Comparison of ENCODE assay signal across 8 cellular contexts in genomic region chr17:48017817-48018158, GRCh38. TPM values are rescaled to one million over a fixed set of nuclear protein-coding genes. Genes with fewer than 3 reads are reported as not detected.
A peak's percentile ranks its signal among the peaks of the same experiment; 100 is the strongest.
DNase-seq lines count a peak whose midpoint lies in the region; ATAC-seq and TF ChIP-seq lines count a peak whose summit lies in the region.
"Not testable (repeated sequence)": the region's sequence is repeated elsewhere in the genome, so short reads cannot be mapped to it uniquely, and the experiment has no call there.
"Had no signal": no experiment of that assay in that cellular context is flagged by ENCODE, and none has a peak within 500 bp of the region (broad histone marks: within the 10 kb centered on the region; RNA-seq: fewer than 3 reads in every experiment).

No MANE protein-coding gene starts in this region.

- not testable (repeated sequence) for H3K4me1 Mint-ChIP-seq in activated CD4-positive, alpha-beta T cell treated with anti-CD3 and anti-CD28 coated beads for 36 hours
- H3K4me1 Mint-ChIP-seq in activated T-helper 2 cell treated with anti-CD3 and anti-CD28 coated beads, Interferon-gamma antibody, Interleukin-2, Interleukin-4, amounts not matched to agents 10 μg/mL and 5 μg/mL and 100 μg/mL, durations not matched to agents 14 hours and 24 hours and 36 hours (ENCODE audit: low read depth) = peaks cover 22% of the 10 kb centered on the region
- H3K4me1 Mint-ChIP-seq in neural progenitor cell = peaks cover 60% of the 10 kb centered on the region

- not testable (repeated sequence) for H3K36me3 ChIP-seq in OCI-LY3 (replicated peaks; ENCODE audit: low read depth, low read length); effector memory CD4-positive, alpha-beta T cell (ENCODE audit: control insufficient read depth, insufficient read depth, low read length); neural progenitor cell

- not testable (repeated sequence) for H3K36me3 Mint-ChIP-seq in activated CD4-positive, alpha-beta T cell treated with anti-CD3 and anti-CD28 coated beads for 36 hours (ENCODE audit: low read depth); activated T-helper 2 cell treated with anti-CD3 and anti-CD28 coated beads, Interferon-gamma antibody, Interleukin-2, Interleukin-4, amounts not matched to agents 10 μg/mL and 5 μg/mL and 100 μg/mL, durations not matched to agents 14 hours and 24 hours and 36 hours (ENCODE audit: low read depth); neural progenitor cell

- H3K4me1 ChIP-seq in OCI-LY3 (ENCODE audit: low read length) (peaks cover 11% of the 10 kb centered on the region), neural progenitor cell (peaks cover 46% of the 10 kb centered on the region)
- not testable (repeated sequence) for H3K4me1 ChIP-seq in effector memory CD4-positive, alpha-beta T cell (ENCODE audit: control insufficient read depth, insufficient read depth, low read length, poor library complexity, severe bottlenecking)

- peaks cover 12% of the 10 kb centered on the region for H3K27me3 ChIP-seq in OCI-LY3 (ENCODE audit: low read depth, low read length)
- H3K27me3 ChIP-seq in effector memory CD4-positive, alpha-beta T cell (replicated peaks; ENCODE audit: control insufficient read depth, insufficient read depth, low read length, poor library complexity, severe bottlenecking); neural progenitor cell: not testable (repeated sequence)

- peak overlapping the region; percentile 16 for H3K27ac Mint-ChIP-seq in activated CD4-positive, alpha-beta T cell treated with anti-CD3 and anti-CD28 coated beads for 36 hours
- peak overlapping the region; percentile 40 for H3K27ac Mint-ChIP-seq in activated T-helper 2 cell treated with anti-CD3 and anti-CD28 coated beads, Interferon-gamma antibody, Interleukin-2, Interleukin-4, amounts not matched to agents 10 μg/mL and 5 μg/mL and 100 μg/mL, durations not matched to agents 14 hours and 24 hours and 36 hours
- peak overlapping the region; percentile 93 for H3K27ac Mint-ChIP-seq in neural progenitor cell

- not testable (repeated sequence) for H3K4me3 Mint-ChIP-seq in activated CD4-positive, alpha-beta T cell treated with anti-CD3 and anti-CD28 coated beads for 36 hours; activated T-helper 2 cell treated with anti-CD3 and anti-CD28 coated beads, Interferon-gamma antibody, Interleukin-2, Interleukin-4, amounts not matched to agents 10 μg/mL and 5 μg/mL and 100 μg/mL, durations not matched to agents 14 hours and 24 hours and 36 hours (ENCODE audit: low read depth)
- peak overlapping the region; percentile 43 for H3K4me3 Mint-ChIP-seq in neural progenitor cell

- H3F3A ChIP-seq in neural progenitor cell (ENCODE audit: low read depth) = peaks cover 40% of the 10 kb centered on the region

- H3K9me3 Mint-ChIP-seq in activated CD4-positive, alpha-beta T cell treated with anti-CD3 and anti-CD28 coated beads for 36 hours (ENCODE audit: low read depth); activated T-helper 2 cell treated with anti-CD3 and anti-CD28 coated beads, Interferon-gamma antibody, Interleukin-2, Interleukin-4, amounts not matched to agents 10 μg/mL and 5 μg/mL and 100 μg/mL, durations not matched to agents 14 hours and 24 hours and 36 hours; neural progenitor cell: not testable (repeated sequence)

- H2AFZ ChIP-seq in OCI-LY3 (ENCODE audit: low read depth, low read length) (peak overlapping the region; percentile 54; the same call in 1 of the 2 replicates), neural progenitor cell (replicated peaks) (peak overlapping the region; percentile 36)

- CTCF ChIA-PET in activated CD4-positive, alpha-beta T cell treated with anti-CD3 and anti-CD28 coated beads for 36 hours (lab: Charles Lee) = interaction anchor here (0.6 to 4.6 kb wide), 20 partner anchors 8 to 175 kb away, joined by 3 to 28 read pairs (median 4); partner anchors contain the start of genes CDK5RAP3 and PNPO

- peaks cover 29% of the 10 kb centered on the region for H3K27me3 Mint-ChIP-seq in activated CD4-positive, alpha-beta T cell treated with anti-CD3 and anti-CD28 coated beads for 36 hours
- peaks cover 38% of the 10 kb centered on the region for H3K27me3 Mint-ChIP-seq in activated T-helper 2 cell treated with anti-CD3 and anti-CD28 coated beads, Interferon-gamma antibody, Interleukin-2, Interleukin-4, amounts not matched to agents 10 μg/mL and 5 μg/mL and 100 μg/mL, durations not matched to agents 14 hours and 24 hours and 36 hours (ENCODE audit: low read depth)
- H3K27me3 Mint-ChIP-seq in neural progenitor cell (ENCODE audit: insufficient read depth, low read depth) = not testable (repeated sequence)

- TF ChIP-seq CTCF in OCI-LY3 (IDR thresholded peaks at IDR 0.05; ENCODE audit: low read depth, low read length); neural progenitor cell (IDR thresholded peaks at IDR 0.05): not testable (repeated sequence)

- DNase-seq in activated CD4-positive, alpha-beta T cell treated with anti-CD3 and anti-CD28 coated beads for 36 hours; activated T-helper 2 cell treated with anti-CD3 and anti-CD28 coated beads, Interferon-gamma antibody, Interleukin-2, Interleukin-4, amounts not matched to agents 10 μg/mL and 5 μg/mL and 100 μg/mL, durations not matched to agents 14 hours and 24 hours and 36 hours (ENCODE audit: low spot score); effector memory CD4-positive, alpha-beta T cell; neural progenitor cell (ENCODE audit: low spot score): not testable (repeated sequence)

- peak overlapping the region; percentile 37; the same call in 1 of the 2 replicates for H3K4me2 ChIP-seq in OCI-LY3 (ENCODE audit: low read length)
- not testable (repeated sequence) for H3K4me2 ChIP-seq in neural progenitor cell

- not testable (repeated sequence) for H3K27ac ChIP-seq in OCI-LY3 (ENCODE audit: low read length); neural progenitor cell
- H3K27ac ChIP-seq in effector memory CD4-positive, alpha-beta T cell (ENCODE audit: insufficient read depth, low read length, poor library complexity, severe bottlenecking) = peak overlapping the region; percentile 37

- not testable (repeated sequence) for H3K4me3 ChIP-seq in OCI-LY3 (ENCODE audit: low read length); effector memory CD4-positive, alpha-beta T cell (ENCODE audit: insufficient read depth, low read depth, low read length, poor library complexity, severe bottlenecking); neural progenitor cell

- not testable (repeated sequence) for H3K9ac ChIP-seq in OCI-LY3 (ENCODE audit: low read length); neural progenitor cell

- not testable (repeated sequence) for H3K9me3 ChIP-seq in OCI-LY3 (ENCODE audit: insufficient read depth, low read length); effector memory CD4-positive, alpha-beta T cell (ENCODE audit: control insufficient read depth, low read length); neural progenitor cell (ENCODE audit: low read depth)

- not testable (repeated sequence) for H4K20me1 ChIP-seq in OCI-LY3 (ENCODE audit: insufficient read depth, low read length); neural progenitor cell (ENCODE audit: low read depth)

- H3K79me2 ChIP-seq in OCI-LY3 (ENCODE audit: low read length); neural progenitor cell (ENCODE audit: low read depth): not testable (repeated sequence)

- POLR2A ChIA-PET in activated CD4-positive, alpha-beta T cell treated with anti-CD3 and anti-CD28 coated beads for 36 hours (lab: Charles Lee) = interaction anchor here (0.6 to 0.7 kb wide), 3 partner anchors 9 to 290 kb away, joined by 3 to 8 read pairs (median 5); no protein-coding TSS in a partner anchor

- ATAC-seq in GM18502 (IDR thresholded peaks at IDR 0.05; ENCODE audit: poor library complexity, unreplicated experiment) (peak; percentile 12), HG02623 (IDR thresholded peaks at IDR 0.05; ENCODE audit: unreplicated experiment) (peak; percentile 10)
- peak; percentile 16 for ATAC-seq in activated CD4-positive, alpha-beta T cell treated with anti-CD3 and anti-CD28 coated beads for 36 hours

- intact Hi-C loops in activated CD4-positive, alpha-beta T cell treated with anti-CD3 and anti-CD28 coated beads for 36 hours (cut with DNase I, micrococcal nuclease) = loop anchor here (1.0 to 10.0 kb wide), 2 partner anchors 68 to 173 kb away; partner anchors contain the start of gene SCRN2 (in 1 of the 2)
- intact Hi-C loops in activated T-helper 2 cell treated with anti-CD3 and anti-CD28 coated beads, Interferon-gamma antibody, Interleukin-2, Interleukin-4, amounts not matched to agents 10 μg/mL and 5 μg/mL and 100 μg/mL, durations not matched to agents 14 hours and 24 hours and 36 hours (cut with micrococcal nuclease) = not testable (repeated sequence)

RNA-seq across cellular contexts. Expression of gene COPZ2, which starts 19.8 kb away (rescaled TPM):
- 1 to 10 TPM; 3.6 to 4.1 TPM for total RNA-seq in activated CD4-positive, alpha-beta T cell treated with anti-CD3 and anti-CD28 coated beads for 36 hours
- 5.7 and 5.9 TPM in 2 replicates for total RNA-seq in activated T-helper 2 cell treated with anti-CD3 and anti-CD28 coated beads, Interferon-gamma antibody, Interleukin-2, Interleukin-4, amounts not matched to agents 10 μg/mL and 5 μg/mL and 100 μg/mL, durations not matched to agents 14 hours and 24 hours and 36 hours
- total RNA-seq in neural progenitor cell (ENCODE audit: low replicate concordance) = 0.30 and 0.74 TPM in 2 replicates
- total RNA-seq: MCF 10A had no signal

RNA-seq across cellular contexts. Expression of gene NFE2L1, which starts 30.4 kb away (rescaled TPM):
- total RNA-seq in activated CD4-positive, alpha-beta T cell treated with anti-CD3 and anti-CD28 coated beads for 36 hours = 100 to 1,000 TPM; 100 to 127 TPM
- total RNA-seq in activated T-helper 2 cell treated with anti-CD3 and anti-CD28 coated beads, Interferon-gamma antibody, Interleukin-2, Interleukin-4, amounts not matched to agents 10 μg/mL and 5 μg/mL and 100 μg/mL, durations not matched to agents 14 hours and 24 hours and 36 hours = 66.2 and 71.3 TPM in 2 replicates
- total RNA-seq in neural progenitor cell (ENCODE audit: low replicate concordance) = 73.4 and 104 TPM in 2 replicates

RNA-seq across cellular contexts. Expression of gene CDK5RAP3, which starts 46.9 kb away (rescaled TPM):
- 100 to 1,000 TPM; 147 to 156 TPM for total RNA-seq in activated CD4-positive, alpha-beta T cell treated with anti-CD3 and anti-CD28 coated beads for 36 hours
- 192 and 199 TPM in 2 replicates for total RNA-seq in activated T-helper 2 cell treated with anti-CD3 and anti-CD28 coated beads, Interferon-gamma antibody, Interleukin-2, Interleukin-4, amounts not matched to agents 10 μg/mL and 5 μg/mL and 100 μg/mL, durations not matched to agents 14 hours and 24 hours and 36 hours
- total RNA-seq in neural progenitor cell (ENCODE audit: low replicate concordance) = 104 and 168 TPM in 2 replicates

Comparison
In these comparisons a context has a peak if more than half of its experiments do, and no peak if none do; other contexts are left out.
1. H3K27ac Mint-ChIP-seq: peak in every context shown above with its lines; median percentile 93 in neural progenitor cell; 40 in activated T-helper 2 cell treated with anti-CD3 and anti-CD28 coated beads, Interferon-gamma antibody, Interleukin-2, Interleukin-4, amounts not matched to agents 10 μg/mL and 5 μg/mL and 100 μg/mL, durations not matched to agents 14 hours and 24 hours and 36 hours; 16 in activated CD4-positive, alpha-beta T cell treated with anti-CD3 and anti-CD28 coated beads for 36 hours.